18 cellular contexts compared by ENCODE assay signal in the genomic region with DNA sequence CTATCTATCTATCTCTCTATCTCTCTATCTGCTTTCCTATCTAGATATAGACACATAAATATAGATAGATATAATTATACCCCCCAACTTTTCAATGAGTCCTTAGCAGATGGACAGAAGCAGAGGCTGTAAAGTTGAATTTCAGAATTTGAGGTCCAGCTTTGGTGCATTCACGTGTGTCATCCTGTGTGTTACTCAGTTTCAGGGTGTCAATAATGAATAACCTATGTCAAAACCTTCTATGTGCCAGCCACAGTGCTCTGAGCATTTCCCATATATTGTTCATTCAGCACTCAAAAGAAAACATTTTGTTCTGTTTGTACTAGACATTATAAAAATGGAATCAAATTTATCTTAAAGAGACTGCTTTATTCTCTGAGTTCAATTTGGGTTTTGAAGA.
DNase-seq lines count a peak whose midpoint lies in the region; ATAC-seq, FAIRE-seq and TF ChIP-seq lines count a peak whose summit lies in the region.
"Had no signal": no experiment of that assay in that cellular context is flagged by ENCODE, and none has a peak within 500 bp of the region (broad histone marks: within the 10 kb centered on the region; RNA-seq: fewer than 3 reads in every experiment).

No MANE protein-coding gene starts in this region.

- POLR2A ChIA-PET in endothelial cell of umbilical vein (lab: Charles Lee), result no interaction called here

- no peak overlapping the region for H3K4me3 ChIP-seq in endothelial cell of umbilical vein (replicated peaks in 1 of 3; ENCODE audit: insufficient read depth in 1 of 3, low read depth in 1 of 3, low read length in 3 of 3)

- H3K27ac ChIP-seq in endothelial cell of umbilical vein (ENCODE audit: insufficient read depth, low read depth, low read length), result peak overlapping the region; percentile 100

- H3K4me1 Mint-ChIP-seq in activated CD4-positive, alpha-beta T cell treated with anti-CD3 and anti-CD28 coated beads, Interleukin-2, amount 10 ng/mL, durations not matched to agents 24 days and 14 days, result no peaks in the 10 kb centered on the region
- H3K4me1 Mint-ChIP-seq: CD4-positive, CD25-positive, alpha-beta regulatory T cell; neural crest cell had no signal

- H3K4me1 ChIP-seq in endothelial cell of umbilical vein (ENCODE audit: control insufficient read depth, extremely low read depth, insufficient read depth, low read length), result peaks cover 87% of the 10 kb centered on the region

- BruUV-seq in endothelial cell of umbilical vein (replicated peaks; lab: Mats Ljungman, UMichigan), result no TSS peak

- peak overlapping the region; percentile 48 for H3K9ac ChIP-seq in endothelial cell of umbilical vein (replicated peaks; ENCODE audit: extremely low read depth, insufficient read depth, low read length)

- intact Hi-C loops in endothelial cell of umbilical vein (cut with micrococcal nuclease), result no loop called here
- intact Hi-C loops in activated CD4-positive, alpha-beta T cell treated with anti-CD3 and anti-CD28 coated beads, Interleukin-2, amount 10 ng/mL, durations not matched to agents 24 days and 14 days (cut with micrococcal nuclease), result no loop called here

- H3K36me3 ChIP-seq in endothelial cell of umbilical vein (ENCODE audit: control insufficient read depth in 2 of 2, extremely low read depth in 1 of 2, insufficient read depth in 2 of 2, low read length in 2 of 2), result no peaks in the 10 kb centered on the region

- dilution Hi-C loops in endothelial cell of umbilical vein (cut with MboI; ENCODE audit: extremely low pct_ligation_motif_present, low sequenced_read_pairs), result no loop called here

- H3K4me2 ChIP-seq in endothelial cell of umbilical vein (ENCODE audit: insufficient read depth, low read length), result peak overlapping the region; percentile 100

- no peak overlapping the region for H2AFZ ChIP-seq in endothelial cell of umbilical vein (ENCODE audit: low read depth, low read length)

- H3K27me3 ChIP-seq in endothelial cell of umbilical vein (ENCODE audit: control insufficient read depth in 2 of 2, insufficient read depth in 2 of 2, low read length in 2 of 2), result no peaks in the 10 kb centered on the region

- no peak for TF ChIP-seq POLR2A in endothelial cell of umbilical vein (IDR thresholded peaks at IDR 0.05; ENCODE audit: low read depth, low read length)

- no peaks in the 10 kb centered on the region for H3K27me3 Mint-ChIP-seq in activated CD4-positive, alpha-beta T cell treated with anti-CD3 and anti-CD28 coated beads, Interleukin-2, amount 10 ng/mL, durations not matched to agents 24 days and 14 days
- H3K27me3 Mint-ChIP-seq: CD4-positive, CD25-positive, alpha-beta regulatory T cell; stimulated activated naive CD8-positive, alpha-beta T cell treated with anti-CD3 and anti-CD28 coated beads, Interleukin-15, Interleukin-2, amounts not matched to agents 100 ng/mL and 50 ng/mL, for 24 hours had no signal

- CTCF ChIA-PET in endothelial cell of umbilical vein (lab: Charles Lee), result interaction anchor here (3.3 to 9.4 kb wide), 2 partner anchors 12 to 23 kb away, joined by 13 to 129 read pairs; no protein-coding TSS in a partner anchor

- DNase-seq in endothelial cell of umbilical vein (ENCODE audit: low read depth, low spot score) (no peak), NCI-H1694 (lab: John Stamatoyannopoulos, UW) (no peak), dedifferentiated amniotic fluid mesenchymal stem cell (ENCODE audit: extremely low spot score) (no peak)
- no peak for DNase-seq in activated CD4-positive, alpha-beta T cell treated with anti-CD3 and anti-CD28 coated beads, Interleukin-2, amount 50 U/mL, for 48 hours
- no peak for DNase-seq in activated CD4-positive, alpha-beta T cell treated with anti-CD3 and anti-CD28 coated beads, Interleukin-2, amount 10 ng/mL, durations not matched to agents 24 days and 14 days
- DNase-seq: activated CD4-positive, alpha-beta T cell treated with anti-CD3 and anti-CD28 coated beads, Interleukin-2, amount 50 U/mL, for 4 hours; activated T-cell treated with anti-CD3 and anti-CD28 coated beads, Interleukin-2, amount 50 U/mL, for 48 hours; CD4-positive, CD25-positive, alpha-beta regulatory T cell; effector memory CD4-positive, alpha-beta T cell; kidney glomerular epithelial cell; NCI-H1092 treated with DMSO at 0.1 percent for 48 hours had no signal

- ATAC-seq in GM18520 (IDR thresholded peaks at IDR 0.05; ENCODE audit: unreplicated experiment), result peak; percentile 49
- ATAC-seq in GM21423 (IDR thresholded peaks at IDR 0.05; ENCODE audit: unreplicated experiment), result peak; percentile 55
- ATAC-seq in HG03108 (IDR thresholded peaks at IDR 0.05; ENCODE audit: unreplicated experiment), result peak; percentile 50

- H3K36me3 Mint-ChIP-seq in activated CD4-positive, alpha-beta T cell treated with anti-CD3 and anti-CD28 coated beads, Interleukin-2, amount 10 ng/mL, durations not matched to agents 24 days and 14 days (ENCODE audit: low read depth), result no peaks in the 10 kb centered on the region
- H3K36me3 Mint-ChIP-seq: CD4-positive, CD25-positive, alpha-beta regulatory T cell had no signal

- no peak for TF ChIP-seq CTCF in endothelial cell of umbilical vein (IDR thresholded peaks at IDR 0.05; ENCODE audit: extremely low read depth in 1 of 2, insufficient read depth in 1 of 2, low read depth in 1 of 2, low read length in 2 of 2)

- H3K9me3 Mint-ChIP-seq in activated CD4-positive, alpha-beta T cell treated with anti-CD3 and anti-CD28 coated beads, Interleukin-2, amount 10 ng/mL, durations not matched to agents 24 days and 14 days, result no peaks in the 10 kb centered on the region
- H3K9me3 Mint-ChIP-seq: neural crest cell; stimulated activated naive CD8-positive, alpha-beta T cell treated with anti-CD3 and anti-CD28 coated beads, Interleukin-15, Interleukin-2, amounts not matched to agents 100 ng/mL and 50 ng/mL, for 24 hours had no signal

- H3K9me1 ChIP-seq in endothelial cell of umbilical vein (replicated peaks; ENCODE audit: control insufficient read depth, extremely low read depth, insufficient read depth, low read length), result no peaks in the 10 kb centered on the region

- H3K79me2 ChIP-seq in endothelial cell of umbilical vein (ENCODE audit: control insufficient read depth, insufficient read depth, low read length), result peaks cover 97% of the 10 kb centered on the region

- FAIRE-seq in endothelial cell of umbilical vein (lab: Jason Lieb, UNC), result no peak
- FAIRE-seq: H1, TTC549 had no signal

- no peaks in the 10 kb centered on the region for H3K9me3 ChIP-seq in endothelial cell of umbilical vein (replicated peaks; ENCODE audit: control insufficient read depth, insufficient read depth, low read length)

- H3K27ac Mint-ChIP-seq in activated CD4-positive, alpha-beta T cell treated with anti-CD3 and anti-CD28 coated beads, Interleukin-2, amount 10 ng/mL, durations not matched to agents 24 days and 14 days, result no peak overlapping the region
- H3K27ac Mint-ChIP-seq: CD4-positive, CD25-positive, alpha-beta regulatory T cell; stimulated activated naive CD8-positive, alpha-beta T cell treated with anti-CD3 and anti-CD28 coated beads, Interleukin-15, Interleukin-2, amounts not matched to agents 100 ng/mL and 50 ng/mL, for 24 hours had no signal

- H3K4me3 Mint-ChIP-seq in activated CD4-positive, alpha-beta T cell treated with anti-CD3 and anti-CD28 coated beads, Interleukin-2, amount 10 ng/mL, durations not matched to agents 24 days and 14 days, result no peak overlapping the region
- H3K4me3 Mint-ChIP-seq: CD4-positive, CD25-positive, alpha-beta regulatory T cell; neural crest cell; stimulated activated naive CD8-positive, alpha-beta T cell treated with anti-CD3 and anti-CD28 coated beads, Interleukin-15, Interleukin-2, amounts not matched to agents 100 ng/mL and 50 ng/mL, for 24 hours had no signal

- H4K20me1 ChIP-seq in endothelial cell of umbilical vein (replicated peaks; ENCODE audit: control insufficient read depth, extremely low read depth, insufficient read depth, low read length), result no peaks in the 10 kb centered on the region

TF ChIP-seq in endothelial cell of umbilical vein, 7 proteins besides CTCF, POLR2A, EP300 and RAD21:
- TF ChIP-seq EZH2 (IDR thresholded peaks at IDR 0.05; ENCODE audit: borderline replicate concordance, low read depth, low read length, severe bottlenecking), result no peak
- no peak for TF ChIP-seq JUN (IDR thresholded peaks at IDR 0.05; ENCODE audit: borderline replicate concordance, insufficient read depth, insufficient read length, low read depth)
- no peak for TF ChIP-seq GATA2 (IDR thresholded peaks at IDR 0.05; ENCODE audit: insufficient read depth, insufficient read length, low read depth, low read length)
- TF ChIP-seq POLR2AphosphoS5 (IDR thresholded peaks at IDR 0.05; ENCODE audit: insufficient read depth, low read depth, low read length), result no peak
- TF ChIP-seq, protein P1, sequence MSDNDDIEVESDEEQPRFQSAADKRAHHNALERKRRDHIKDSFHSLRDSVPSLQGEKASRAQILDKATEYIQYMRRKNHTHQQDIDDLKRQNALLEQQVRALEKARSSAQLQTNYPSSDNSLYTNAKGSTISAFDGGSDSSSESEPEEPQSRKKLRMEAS (IDR thresholded peaks at IDR 0.05; ENCODE audit: insufficient read depth, insufficient read length), result no peak
